ENCODE assay signal across 14 cellular contexts in genomic region chr19:2039959-2040646, GRCh38. TPM values are rescaled to one million over a fixed set of nuclear protein-coding genes. Genes with fewer than 3 reads are reported as not detected.
A peak's percentile ranks its signal among the peaks of the same experiment; 100 is the strongest.
DNase-seq lines count a peak whose midpoint lies in the region; ATAC-seq, FAIRE-seq and TF ChIP-seq lines count a peak whose summit lies in the region.
"Had no signal": no experiment of that assay in that cellular context is flagged by ENCODE, and none has a peak within 500 bp of the region (broad histone marks: within the 10 kb centered on the region; RNA-seq: fewer than 3 reads in every experiment).

No MANE protein-coding gene starts in this region.

- H3K4me3 ChIP-seq in BLaER1 treated with 17β-estradiol and CSF1 and Interleukin-3, amounts not matched to agents 10 nM and 100 nM: 0 out of 20 replicates have a peak overlapping the region, but pooled peaks of 1 of the 10 experiments have one; percentile 65
- H3K4me3 ChIP-seq in IMR-90 (ENCODE audit: insufficient read depth, low read depth, low read length): no peak overlapping the region
- H3K4me3 ChIP-seq in endocrine pancreas (ENCODE audit: control insufficient read depth, insufficient read depth, low read length): no peak overlapping the region
- H3K4me3 ChIP-seq in pancreas: no peak overlapping the region

- H2BK15ac ChIP-seq in IMR-90 (ENCODE audit: low read depth, low read length): no peak overlapping the region

- H3K4me2 ChIP-seq in BLaER1 treated with 17β-estradiol and CSF1 and Interleukin-3, amounts not matched to agents 10 nM and 100 nM: peak overlapping the region in 8 of 11 experiments; percentile 82 to 99 (median 96); a peak in 10 of 22 replicates
- H3K4me2 ChIP-seq in IMR-90 (ENCODE audit: low read depth, low read length): no peak overlapping the region

- no TSS peak for BruUV-seq in IMR-90 (replicated peaks; lab: Mats Ljungman, UMichigan)

- no peak overlapping the region for H3K14ac ChIP-seq in IMR-90 (replicated peaks; ENCODE audit: low read depth, low read length)

- no peak overlapping the region for H4K91ac ChIP-seq in IMR-90 (ENCODE audit: insufficient read depth, low read depth, low read length)

- H2AK9ac ChIP-seq in IMR-90 (replicated peaks; ENCODE audit: low read depth, low read length, poor library complexity): peak overlapping the region; percentile 65

- H3K9me1 ChIP-seq in IMR-90 (ENCODE audit: insufficient read depth, low read length): 0 out of 2 replicates have a peak, but pooled peaks cover 4% of the 10 kb centered on the region

- no peaks in the 10 kb centered on the region for H3K27me3 ChIP-seq in BLaER1 treated with 17β-estradiol and CSF1 and Interleukin-3, amounts not matched to agents 10 nM and 100 nM
- H3K27me3 ChIP-seq in IMR-90 (ENCODE audit: control insufficient read depth, insufficient read depth, low read length) (no peaks in the 10 kb centered on the region), endocrine pancreas (ENCODE audit: control insufficient read depth, insufficient read depth, low read length) (no peaks in the 10 kb centered on the region), pancreas (no peaks in the 10 kb centered on the region)

- H4K5ac ChIP-seq in IMR-90 (ENCODE audit: low read depth, low read length): no peak overlapping the region

- TF ChIP-seq RAD21 in IMR-90 (IDR thresholded peaks at IDR 0.05; ENCODE audit: low read length): no peak

- peaks cover 44 to 73% (median 50%) of the 10 kb centered on the region in 10 experiments for H3K4me1 ChIP-seq in BLaER1 treated with 17β-estradiol and CSF1 and Interleukin-3, amounts not matched to agents 10 nM and 100 nM
- H3K4me1 ChIP-seq in IMR-90 (ENCODE audit: control insufficient read depth, insufficient read depth, low read length): peaks cover 14% of the 10 kb centered on the region
- no peaks in the 10 kb centered on the region for H3K4me1 ChIP-seq in endocrine pancreas (ENCODE audit: control insufficient read depth, insufficient read depth, low read length)
- H3K4me1 ChIP-seq in pancreas: peaks cover 35 to 42% (median 35%) of the 10 kb centered on the region in 3 donors

- no peak overlapping the region for H4K8ac ChIP-seq in IMR-90 (ENCODE audit: low read depth in 2 of 2, low read length in 2 of 2)

- ATAC-seq in IMR-90 (ENCODE audit: low read depth) (no peak), pancreas (no peak), HG03571 (IDR thresholded peaks at IDR 0.05; ENCODE audit: unreplicated experiment) (no peak), GM21381 (IDR thresholded peaks at IDR 0.05; ENCODE audit: unreplicated experiment) (no peak), GM21723 (IDR thresholded peaks at IDR 0.05; ENCODE audit: unreplicated experiment) (no peak)

- no peak overlapping the region for H2BK5ac ChIP-seq in IMR-90 (ENCODE audit: low read depth, low read length, poor library complexity, severe bottlenecking)

- DNase-seq in IMR-90 (no peak), pancreas (peak in 5 of 6 donors; percentile 42 to 83 (median 62)), AG08395 (ENCODE audit: low spot score) (no peak)
- DNase-seq: Calu3; NCI-H1694 treated with DMSO at 0.1 percent for 48 hours; stimulated activated CD4-positive, alpha-beta T cell treated with anti-CD3 and anti-CD28 coated beads, Interleukin-4, amount 100 ng/mL, for 24 hours had no signal

- no peak overlapping the region for H2AK5ac ChIP-seq in IMR-90 (ENCODE audit: low read depth, low read length)

- H3K36me3 ChIP-seq in BLaER1 treated with 17β-estradiol and CSF1 and Interleukin-3, amounts not matched to agents 10 nM and 100 nM: peaks cover 60 to 76% (median 75%) of the 10 kb centered on the region in 11 experiments
- H3K36me3 ChIP-seq in IMR-90 (ENCODE audit: control insufficient read depth, insufficient read depth, low read length) (peaks cover 47% of the 10 kb centered on the region), endocrine pancreas (ENCODE audit: control insufficient read depth, insufficient read depth, low read length) (no peaks in the 10 kb centered on the region), pancreas (peaks cover 3 to 30% (median 26%) of the 10 kb centered on the region in 3 donors)

- no peak overlapping the region for H3K23ac ChIP-seq in IMR-90 (ENCODE audit: low read depth, low read length)

- peaks cover 8 to 15% (median 11%) of the 10 kb centered on the region in 11 experiments; a peak in 21 of 22 replicates for H3K9me3 ChIP-seq in BLaER1 treated with 17β-estradiol and CSF1 and Interleukin-3, amounts not matched to agents 10 nM and 100 nM (replicated peaks in 1 of 11)
- H3K9me3 ChIP-seq in IMR-90 (ENCODE audit: control insufficient read depth, insufficient read depth, low read length) (peaks cover 7% of the 10 kb centered on the region), endocrine pancreas (ENCODE audit: control insufficient read depth, low read length) (no peaks in the 10 kb centered on the region), pancreas (no peaks in the 10 kb centered on the region)

- POLR2A ChIA-PET in IMR-90 (lab: Charles Lee; ENCODE audit: unreplicated experiment): interaction anchor here (0.6 kb wide), 1 partner anchor 34 kb away, joined by 5 read pairs; no protein-coding TSS in a partner anchor

- intact Hi-C loops in IMR-90 (cut with micrococcal nuclease): no loop called here
- intact Hi-C loops in pancreas (cut with DNase I): no loop called here

- no peak for TF ChIP-seq CTCF in IMR-90 (conservative IDR thresholded peaks at IDR 0.05; ENCODE audit: low read depth, low read length)
- TF ChIP-seq CTCF in pancreas (IDR thresholded peaks at IDR 0.05): no peak

- TF ChIP-seq POLR2A in IMR-90 (IDR thresholded peaks at IDR 0.05; ENCODE audit: low read depth, low read length): no peak

- no peak overlapping the region for H2BK120ac ChIP-seq in IMR-90 (ENCODE audit: low read depth, low read length)

- 85% methylated on average over 8 of the region's 20 CpGs; no CpG with 5 or more reads in 1 of the 2 experiments for WGBS in IMR-90 (ENCODE audit: extremely low coverage in 2 of 2, insufficient read length in 1 of 2), 2 experiments
- 84 to 85% methylated on average over 15 to 20 of the region's 20 CpGs for WGBS in pancreas, 2 donors

- in situ Hi-C loops in IMR-90 (cut with MboI; ENCODE audit: low sequenced_read_pairs): no loop called here

- no peak overlapping the region for H3K4ac ChIP-seq in IMR-90 (ENCODE audit: low read depth, low read length)

- peaks cover 21 to 79% (median 72%) of the 10 kb centered on the region in 11 experiments for H4K20me1 ChIP-seq in BLaER1 treated with 17β-estradiol and CSF1 and Interleukin-3, amounts not matched to agents 10 nM and 100 nM
- peaks cover 12% of the 10 kb centered on the region for H4K20me1 ChIP-seq in IMR-90 (ENCODE audit: insufficient read depth, low read length)

- CTCF ChIA-PET in IMR-90 (lab: Yijun Ruan, JAX): no interaction called here

- H3K56ac ChIP-seq in IMR-90 (ENCODE audit: extremely low read depth, insufficient read depth, low read length): no peak overlapping the region

- H2BK20ac ChIP-seq in IMR-90 (ENCODE audit: low read depth, low read length): no peak overlapping the region

- no peak for FAIRE-seq in pancreas (lab: Jason Lieb, UNC)
- FAIRE-seq: astrocyte, HTR-8/SVneo had no signal

- peak overlapping the region in 10 of 11 experiments; percentile 85 to 97 (median 88); a peak in 14 of 22 replicates for H3K27ac ChIP-seq in BLaER1 treated with 17β-estradiol and CSF1 and Interleukin-3, amounts not matched to agents 10 nM and 100 nM
- H3K27ac ChIP-seq in IMR-90 (ENCODE audit: insufficient read depth, low read length) (no peak overlapping the region), pancreas (peak overlapping the region in 1 of 4 donors; percentile 98)
- H3K27ac ChIP-seq: epithelial cell of prostate had no signal

- H3K79me1 ChIP-seq in IMR-90 (ENCODE audit: low read depth in 1 of 2, low read length in 2 of 2): peaks cover 5 to 21% of the 10 kb centered on the region in 2 experiments; a peak in 3 of 4 replicates

- no peak overlapping the region for H3K18ac ChIP-seq in IMR-90 (ENCODE audit: low read depth, low read length)

- peak overlapping the region in 10 of 11 experiments; percentile 31 to 94 (median 82); a peak in 14 of 22 replicates for H3K9ac ChIP-seq in BLaER1 treated with 17β-estradiol and CSF1 and Interleukin-3, amounts not matched to agents 10 nM and 100 nM
- H3K9ac ChIP-seq in IMR-90 (ENCODE audit: low read depth, low read length): no peak overlapping the region
- H3K9ac ChIP-seq in endocrine pancreas (ENCODE audit: control insufficient read depth, insufficient read depth, low read length): peak overlapping the region; percentile 16

- H2AFZ ChIP-seq in IMR-90 (replicated peaks; ENCODE audit: low read length, poor library complexity): no peak overlapping the region

- dilution Hi-C loops in IMR-90 (cut with HindIII; ENCODE audit: low sequenced_read_pairs, unreplicated experiment): no loop called here

TF ChIP-seq in IMR-90, 13 proteins besides CTCF, POLR2A, EP300 and RAD21 (continues in another document):
- TF ChIP-seq SMC3 (IDR thresholded peaks at IDR 0.05; ENCODE audit: low read depth, low read length) (no peak), RFX5 (IDR thresholded peaks at IDR 0.05; ENCODE audit: low read depth, low read length) (no peak), MXI1 (IDR thresholded peaks at IDR 0.05; ENCODE audit: borderline replicate concordance, low read depth, low read length) (no peak)

RNA-seq across cellular contexts. Expression of gene MKNK2, which starts 10.9 kb away (rescaled TPM):
- total RNA-seq in IMR-90 (2012; rRNA removed) (20.8 and 21.9 TPM in 2 replicates), pancreas (100 to 1,000 TPM; 178 to 446 (median 252) TPM)
- polyA plus RNA-seq in IMR-90 (2012; rRNA removed) (31.8 and 37.5 TPM in 2 replicates), pancreas (100 to 1,000 TPM; 102 to 143 TPM)
- polyA plus RNA-seq in IMR-90 (2012; cell fraction: cytosol; rRNA removed): 25.9 and 51.6 TPM in 2 replicates
- 57.0 and 142 TPM in 2 replicates for polyA plus RNA-seq in IMR-90 (2012; cell fraction: nucleus; rRNA removed; ENCODE audit: low replicate concordance)

RNA-seq across cellular contexts. Expression of gene BTBD2, which starts 24.6 kb away (rescaled TPM):
- total RNA-seq in IMR-90 (2012; rRNA removed): 24.4 and 25.8 TPM in 2 replicates
- 65.7 and 67.1 TPM in 2 replicates for polyA plus RNA-seq in IMR-90 (2012; rRNA removed)
- polyA plus RNA-seq in IMR-90 (2012; cell fraction: cytosol; rRNA removed): 38.7 and 95.6 TPM in 2 replicates
- polyA plus RNA-seq in IMR-90 (2012; cell fraction: nucleus; rRNA removed; ENCODE audit: low replicate concordance): 53.9 and 143 TPM in 2 replicates
- 10 to 100 TPM; 33.9 to 46.4 (median 36.6) TPM for total RNA-seq in pancreas
- polyA plus RNA-seq in pancreas: 10 to 100 TPM; 35.6 to 44.4 TPM

RNA-seq across cellular contexts. Expression of gene MOB3A, which starts 56.0 kb away (rescaled TPM):
- total RNA-seq in IMR-90 (2012; rRNA removed): 8.9 and 9.3 TPM in 2 replicates
- polyA plus RNA-seq in IMR-90 (2012; rRNA removed): 26.5 and 28.8 TPM in 2 replicates
- polyA plus RNA-seq in IMR-90 (2012; cell fraction: cytosol; rRNA removed): 20.4 and 29.9 TPM in 2 replicates
- 15.3 and 28.7 TPM in 2 replicates for polyA plus RNA-seq in IMR-90 (2012; cell fraction: nucleus; rRNA removed; ENCODE audit: low replicate concordance)
- 10 to 100 TPM; 14.5 to 26.0 (median 17.4) TPM for total RNA-seq in pancreas
- 10 to 100 TPM in 1 of 2 donors, 1 to 10 TPM in 1; 9.2 to 11.1 TPM for polyA plus RNA-seq in pancreas

RNA-seq across cellular contexts. Expression of gene IZUMO4, which starts 56.6 kb away (rescaled TPM):
- 0.56 and 0.72 TPM in 2 replicates for total RNA-seq in IMR-90 (2012; rRNA removed)
- polyA plus RNA-seq in IMR-90 (2012; rRNA removed): 2.8 and 3.4 TPM in 2 replicates
- polyA plus RNA-seq in IMR-90 (2012; cell fraction: cytosol; rRNA removed): 0.37 and 1.5 TPM in 2 replicates
- 19.5 and 47.8 TPM in 2 replicates for polyA plus RNA-seq in IMR-90 (2012; cell fraction: nucleus; rRNA removed; ENCODE audit: low replicate concordance)
- total RNA-seq in pancreas: 10 to 100 TPM in 1 of 6 donors, 1 to 10 TPM in 5; 5.2 to 10.5 (median 7.0) TPM
- 10 to 100 TPM; 32.8 to 42.2 TPM for polyA plus RNA-seq in pancreas

Comparison
In these comparisons a context has a peak if more than half of its experiments do, and no peak if none do; other contexts are left out.
1. DNase-seq: peak in pancreas (5 of 6); none in IMR-90 (single experiment) and AG08395 (single experiment).